In genomic region chr9:33107762-33108161, GRCh38 we compare ENCODE assay signal across 10 cellular contexts. TPM values are rescaled to one million over a fixed set of nuclear protein-coding genes. Genes with fewer than 3 reads are reported as not detected.
A peak's percentile ranks its signal among the peaks of the same experiment; 100 is the strongest.
DNase-seq lines count a peak whose midpoint lies in the region; ATAC-seq and TF ChIP-seq lines count a peak whose summit lies in the region.
"Had no signal": no experiment of that assay in that cellular context is flagged by ENCODE, and none has a peak within 500 bp of the region (broad histone marks: within the 10 kb centered on the region; RNA-seq: fewer than 3 reads in every experiment).

No MANE protein-coding gene starts in this region.

- H3K79me2 ChIP-seq in hepatocyte, result no peaks in the 10 kb centered on the region

- TF ChIP-seq CTCF in activated B cell treated with CpG ODN at 0.5 μM for 24 hours (IDR thresholded peaks at IDR 0.05) (no peak), hepatocyte (IDR thresholded peaks at IDR 0.05; ENCODE audit: poor library complexity) (no peak), Peyer's patch (IDR thresholded peaks at IDR 0.05) (no peak)

- WGBS in hepatocyte (ENCODE audit: low lambda C conversion rate, missing lambda C conversion rate), result 62% methylated on average over 5 of the region's 5 CpGs

- POLR2A ChIA-PET in activated B cell treated with CpG ODN at 0.5 μM for 24 hours (lab: Charles Lee), result interaction anchor here (1.0 kb wide), 2 partner anchors 18 to 22 kb away, joined by 3 read pairs; no protein-coding TSS in a partner anchor
- POLR2A ChIA-PET in activated CD4-positive, alpha-beta T cell treated with anti-CD3 and anti-CD28 coated beads for 36 hours (lab: Charles Lee), result no interaction called here

- H3K27ac ChIP-seq in BLaER1 treated with 17β-estradiol and CSF1 and Interleukin-3, amounts not matched to agents 10 nM and 100 nM, result peak overlapping the region in 3 of 11 experiments; percentile 26 to 49 (median 44); a peak in 4 of 22 replicates
- peak overlapping the region; percentile 31 for H3K27ac ChIP-seq in hepatocyte
- H3K27ac ChIP-seq in skeletal muscle tissue (ENCODE audit: low read depth, low read length), result peak overlapping the region; percentile 79
- H3K27ac ChIP-seq in Peyer's patch, result peak overlapping the region in 2 of 4 donors; percentile 27 to 29

- no peaks in the 10 kb centered on the region for H3K27me3 ChIP-seq in BLaER1 treated with 17β-estradiol and CSF1 and Interleukin-3, amounts not matched to agents 10 nM and 100 nM
- H3K27me3 ChIP-seq in hepatocyte (no peaks in the 10 kb centered on the region), skeletal muscle tissue (ENCODE audit: control insufficient read depth in 3 of 3, insufficient read depth in 3 of 3, low read length in 3 of 3) (no peaks in the 10 kb centered on the region), Peyer's patch (no peaks in the 10 kb centered on the region)

- H3K4me1 ChIP-seq in BLaER1 treated with 17β-estradiol and CSF1 and Interleukin-3, amounts not matched to agents 10 nM and 100 nM, result peaks cover 21 to 44% (median 27%) of the 10 kb centered on the region in 10 experiments
- peaks cover 10% of the 10 kb centered on the region for H3K4me1 ChIP-seq in hepatocyte (ENCODE audit: insufficient read depth)
- peaks cover 19 to 26% (median 21%) of the 10 kb centered on the region in 3 donors for H3K4me1 ChIP-seq in skeletal muscle tissue (ENCODE audit: control insufficient read depth in 3 of 3, insufficient read depth in 3 of 3, low read length in 3 of 3)
- H3K4me1 ChIP-seq in Peyer's patch, result no peaks in the 10 kb centered on the region

- DNase-seq in activated B cell treated with CpG ODN at 0.5 μM for 24 hours (no peak), hepatocyte (ENCODE audit: low spot score) (peak; percentile 2), DMS79 (lab: John Stamatoyannopoulos, UW) (no peak), Peyer's patch (no peak), NCI-H2227 (lab: John Stamatoyannopoulos, UW; ENCODE audit: unreplicated experiment) (no peak)
- DNase-seq in activated CD4-positive, alpha-beta T cell treated with anti-CD3 and anti-CD28 coated beads for 36 hours, result no peak
- DNase-seq: AML-193; effector memory CD8-positive, alpha-beta T cell had no signal

- H3K9me3 Mint-ChIP-seq in activated B cell treated with CpG ODN at 0.5 μM for 24 hours, result no peaks in the 10 kb centered on the region
- no peaks in the 10 kb centered on the region for H3K9me3 Mint-ChIP-seq in activated CD4-positive, alpha-beta T cell treated with anti-CD3 and anti-CD28 coated beads for 36 hours (ENCODE audit: low read depth)
- H3K9me3 Mint-ChIP-seq: effector memory CD8-positive, alpha-beta T cell had no signal

- TF ChIP-seq POLR2A in Peyer's patch (IDR thresholded peaks at IDR 0.05), result no peak

- H2AFZ ChIP-seq in hepatocyte, result no peak overlapping the region

- intact Hi-C loops in activated B cell treated with CpG ODN at 0.5 μM for 24 hours (cut with micrococcal nuclease), result loop anchor here (1.0 to 2.0 kb wide), 2 partner anchors 9 to 27 kb away; no protein-coding TSS in a partner anchor
- intact Hi-C loops in activated CD4-positive, alpha-beta T cell treated with anti-CD3 and anti-CD28 coated beads for 36 hours (cut with DNase I, micrococcal nuclease), result no loop called here

- H3K27me3 Mint-ChIP-seq in activated B cell treated with CpG ODN at 0.5 μM for 24 hours, result no peaks in the 10 kb centered on the region
- H3K27me3 Mint-ChIP-seq in activated CD4-positive, alpha-beta T cell treated with anti-CD3 and anti-CD28 coated beads for 36 hours, result no peaks in the 10 kb centered on the region
- H3K27me3 Mint-ChIP-seq: effector memory CD8-positive, alpha-beta T cell had no signal

- peaks cover 20 to 44% (median 32%) of the 10 kb centered on the region in 11 experiments for H3K36me3 ChIP-seq in BLaER1 treated with 17β-estradiol and CSF1 and Interleukin-3, amounts not matched to agents 10 nM and 100 nM
- H3K36me3 ChIP-seq in hepatocyte (replicated peaks; ENCODE audit: insufficient read depth, low read depth) (no peaks in the 10 kb centered on the region), skeletal muscle tissue (ENCODE audit: control insufficient read depth in 3 of 3, insufficient read depth in 3 of 3, low read length in 3 of 3) (peaks cover 3 to 7% (median 3%) of the 10 kb centered on the region in 3 donors), Peyer's patch (peaks cover 0 to 14% (median 0%) of the 10 kb centered on the region in 3 donors)

- H4K20me1 ChIP-seq in BLaER1 treated with 17β-estradiol and CSF1 and Interleukin-3, amounts not matched to agents 10 nM and 100 nM, result peaks cover 0 to 35% (median 6%) of the 10 kb centered on the region in 11 experiments; a peak in 9 of 22 replicates
- H4K20me1 ChIP-seq in hepatocyte (ENCODE audit: insufficient read depth, poor library complexity, severe bottlenecking), result no peaks in the 10 kb centered on the region

- peaks cover 49% of the 10 kb centered on the region for H3K4me1 Mint-ChIP-seq in activated B cell treated with CpG ODN at 0.5 μM for 24 hours
- peaks cover 4% of the 10 kb centered on the region for H3K4me1 Mint-ChIP-seq in activated CD4-positive, alpha-beta T cell treated with anti-CD3 and anti-CD28 coated beads for 36 hours

- no peak overlapping the region for H3K4me3 ChIP-seq in BLaER1 treated with 17β-estradiol and CSF1 and Interleukin-3, amounts not matched to agents 10 nM and 100 nM
- H3K4me3 ChIP-seq in hepatocyte, result no peak overlapping the region
- H3K4me3 ChIP-seq in skeletal muscle tissue (ENCODE audit: low read length in 3 of 3), result no peak overlapping the region
- no peak overlapping the region for H3K4me3 ChIP-seq in Peyer's patch

- H3K4me2 ChIP-seq in BLaER1 treated with 17β-estradiol and CSF1 and Interleukin-3, amounts not matched to agents 10 nM and 100 nM, result peak overlapping the region; percentile 13 to 48 (median 37); a peak in 17 of 22 replicates
- H3K4me2 ChIP-seq in hepatocyte, result no peak overlapping the region

- 0 out of 22 replicates have a peak overlapping the region, but pooled peaks of 1 of the 11 experiments have one; percentile 24 for H3K9ac ChIP-seq in BLaER1 treated with 17β-estradiol and CSF1 and Interleukin-3, amounts not matched to agents 10 nM and 100 nM
- peak overlapping the region in 1 of 3 donors; percentile 25 for H3K9ac ChIP-seq in skeletal muscle tissue (ENCODE audit: low read depth in 1 of 3, low read length in 3 of 3)

- H3K27ac Mint-ChIP-seq in activated B cell treated with CpG ODN at 0.5 μM for 24 hours, result peak overlapping the region; percentile 59
- no peak overlapping the region for H3K27ac Mint-ChIP-seq in activated CD4-positive, alpha-beta T cell treated with anti-CD3 and anti-CD28 coated beads for 36 hours

- CTCF ChIA-PET in activated B cell treated with CpG ODN at 0.5 μM for 24 hours (lab: Charles Lee), result no interaction called here
- CTCF ChIA-PET in activated CD4-positive, alpha-beta T cell treated with anti-CD3 and anti-CD28 coated beads for 36 hours (lab: Charles Lee), result no interaction called here

- H3K9me3 ChIP-seq in BLaER1 treated with 17β-estradiol and CSF1 and Interleukin-3, amounts not matched to agents 10 nM and 100 nM (replicated peaks in 1 of 11), result no peaks in the 10 kb centered on the region
- H3K9me3 ChIP-seq in hepatocyte (ENCODE audit: low read depth) (no peaks in the 10 kb centered on the region), skeletal muscle tissue (ENCODE audit: control insufficient read depth in 3 of 3, low read length in 3 of 3) (no peaks in the 10 kb centered on the region), Peyer's patch (no peaks in the 10 kb centered on the region)

- no peak overlapping the region for H3K4me3 Mint-ChIP-seq in activated B cell treated with CpG ODN at 0.5 μM for 24 hours
- no peak overlapping the region for H3K4me3 Mint-ChIP-seq in activated CD4-positive, alpha-beta T cell treated with anti-CD3 and anti-CD28 coated beads for 36 hours
- H3K4me3 Mint-ChIP-seq: effector memory CD8-positive, alpha-beta T cell had no signal

- ATAC-seq in activated B cell treated with CpG ODN at 0.5 μM for 24 hours (ENCODE audit: low read depth), result no peak
- ATAC-seq in activated CD4-positive, alpha-beta T cell treated with anti-CD3 and anti-CD28 coated beads for 36 hours, result no peak

- H3K9me2 ChIP-seq in hepatocyte (replicated peaks; ENCODE audit: insufficient read depth), result no peaks in the 10 kb centered on the region

- H3K36me3 Mint-ChIP-seq in activated B cell treated with CpG ODN at 0.5 μM for 24 hours (ENCODE audit: low read depth), result peaks cover 37% of the 10 kb centered on the region
- H3K36me3 Mint-ChIP-seq in activated CD4-positive, alpha-beta T cell treated with anti-CD3 and anti-CD28 coated beads for 36 hours (ENCODE audit: low read depth), result peaks cover 2% of the 10 kb centered on the region

RNA-seq across cellular contexts. Expression of gene SMU1, which starts 31.3 kb away (rescaled TPM):
- total RNA-seq in activated B cell treated with CpG ODN at 0.5 μM for 24 hours, result 26.8 and 28.1 TPM in 2 replicates
- 21.8 and 25.1 TPM in 2 replicates for total RNA-seq in hepatocyte
- polyA plus RNA-seq in hepatocyte, result 15.8 and 17.8 TPM in 2 replicates
- 30.3 TPM for total RNA-seq in skeletal muscle tissue
- total RNA-seq in activated CD4-positive, alpha-beta T cell treated with anti-CD3 and anti-CD28 coated beads for 36 hours, result 10 to 100 TPM; 23.2 to 29.6 TPM
- total RNA-seq in Peyer's patch, result 10 to 100 TPM in 3 of 4 donors, 1 to 10 TPM in 1; 9.3 to 17.3 (median 10.9) TPM

RNA-seq across cellular contexts. Expression of gene B4GALT1, which starts 59.4 kb away (rescaled TPM):
- total RNA-seq in activated B cell treated with CpG ODN at 0.5 μM for 24 hours, result 111 and 118 TPM in 2 replicates
- 76.3 and 78.3 TPM in 2 replicates for total RNA-seq in hepatocyte
- polyA plus RNA-seq in hepatocyte, result 45.6 and 63.9 TPM in 2 replicates
- 14.1 TPM for total RNA-seq in skeletal muscle tissue
- total RNA-seq in activated CD4-positive, alpha-beta T cell treated with anti-CD3 and anti-CD28 coated beads for 36 hours, result 10 to 100 TPM; 44.5 to 47.1 TPM
- total RNA-seq in Peyer's patch, result 10 to 100 TPM; 26.4 to 65.3 (median 44.1) TPM
